21 cellular contexts compared by ENCODE assay signal in genomic region chr12:113831486-113831885, GRCh38.
A peak's percentile ranks its signal among the peaks of the same experiment; 100 is the strongest.
DNase-seq lines count a peak whose midpoint lies in the region; ATAC-seq, FAIRE-seq and TF ChIP-seq lines count a peak whose summit lies in the region.
"Had no signal": no experiment of that assay in that cellular context is flagged by ENCODE, and none has a peak within 500 bp of the region (broad histone marks: within the 10 kb centered on the region; RNA-seq: fewer than 3 reads in every experiment).

No MANE protein-coding gene starts in this region.

- H3K4me1 ChIP-seq in HEK293 (ENCODE audit: control insufficient read depth, insufficient read depth, low read length) = peaks cover 5% of the 10 kb centered on the region; the same call in 1 of the 2 replicates
- peaks cover 13% of the 10 kb centered on the region for H3K4me1 ChIP-seq in endothelial cell of umbilical vein (ENCODE audit: control insufficient read depth, extremely low read depth, insufficient read depth, low read length)
- no peaks in the 10 kb centered on the region for H3K4me1 ChIP-seq in right lobe of liver
- no peaks in the 10 kb centered on the region for H3K4me1 ChIP-seq in heart right ventricle
- no peaks in the 10 kb centered on the region for H3K4me1 ChIP-seq in suprapubic skin
- H3K4me1 ChIP-seq: right atrium auricular region, thyroid gland had no signal

- H2AFZ ChIP-seq in endothelial cell of umbilical vein (ENCODE audit: low read depth, low read length) = no peak overlapping the region

- H3K27ac ChIP-seq in HEK293 (ENCODE audit: extremely low read depth, low read depth, low read length) (no peak overlapping the region), endothelial cell of umbilical vein (ENCODE audit: insufficient read depth, low read depth, low read length) (peak overlapping the region; percentile 42), right lobe of liver (no peak overlapping the region), heart right ventricle (no peak overlapping the region), suprapubic skin (no peak overlapping the region)
- H3K27ac ChIP-seq: dorsolateral prefrontal cortex, right atrium auricular region, thyroid gland had no signal

- peaks cover 33% of the 10 kb centered on the region for H3K4me1 Mint-ChIP-seq in osteocyte (ENCODE audit: unreplicated experiment)
- H3K4me1 Mint-ChIP-seq: activated naive CD4-positive, alpha-beta T cell treated with anti-CD3 and anti-CD28 coated beads, Interleukin-2, amount 50 U/mL, for 24 hours had no signal

- peak overlapping the region; percentile 36 for H3K4me2 ChIP-seq in endothelial cell of umbilical vein (ENCODE audit: insufficient read depth, low read length)

- H4K20me1 ChIP-seq in endothelial cell of umbilical vein (replicated peaks; ENCODE audit: control insufficient read depth, extremely low read depth, insufficient read depth, low read length) = no peaks in the 10 kb centered on the region

- H3K36me3 ChIP-seq in HEK293 (ENCODE audit: control insufficient read depth in 2 of 2, insufficient read depth in 1 of 2, low read length in 2 of 2) = no peaks in the 10 kb centered on the region
- H3K36me3 ChIP-seq in endothelial cell of umbilical vein (ENCODE audit: control insufficient read depth in 2 of 2, extremely low read depth in 1 of 2, insufficient read depth in 2 of 2, low read length in 2 of 2) = no peaks in the 10 kb centered on the region
- no peaks in the 10 kb centered on the region for H3K36me3 ChIP-seq in right lobe of liver
- no peaks in the 10 kb centered on the region for H3K36me3 ChIP-seq in heart right ventricle
- peaks cover 3% of the 10 kb centered on the region for H3K36me3 ChIP-seq in suprapubic skin
- H3K36me3 ChIP-seq: right atrium auricular region, thyroid gland had no signal

- H3K9me3 Mint-ChIP-seq in osteocyte (ENCODE audit: unreplicated experiment) = no peaks in the 10 kb centered on the region
- H3K9me3 Mint-ChIP-seq: activated B cell treated with CpG ODN at 0.5 μM for 24 hours; activated naive CD4-positive, alpha-beta T cell treated with anti-CD3 and anti-CD28 coated beads, Interleukin-2, amount 50 U/mL, for 24 hours; CD4-positive, CD25-positive, alpha-beta regulatory T cell; HFFc6; stimulated activated naive CD8-positive, alpha-beta T cell treated with anti-CD3 and anti-CD28 coated beads, Interleukin-15, Interleukin-2, amounts not matched to agents 100 ng/mL and 50 ng/mL, for 24 hours had no signal

- peak overlapping the region; percentile 56 for H3K4me3 Mint-ChIP-seq in osteocyte (ENCODE audit: unreplicated experiment)
- H3K4me3 Mint-ChIP-seq: activated B cell treated with CpG ODN at 0.5 μM for 24 hours; activated naive CD4-positive, alpha-beta T cell treated with anti-CD3 and anti-CD28 coated beads, Interleukin-2, amount 50 U/mL, for 24 hours; CD4-positive, CD25-positive, alpha-beta regulatory T cell; HFFc6; stimulated activated naive CD8-positive, alpha-beta T cell treated with anti-CD3 and anti-CD28 coated beads, Interleukin-15, Interleukin-2, amounts not matched to agents 100 ng/mL and 50 ng/mL, for 24 hours had no signal

- no peak for TF ChIP-seq CTCF in HEK293 (tag by site-specific recombination; IDR thresholded peaks at IDR 0.05)
- TF ChIP-seq CTCF in endothelial cell of umbilical vein (IDR thresholded peaks at IDR 0.05; ENCODE audit: extremely low read depth in 1 of 2, insufficient read depth in 1 of 2, low read depth in 1 of 2, low read length in 2 of 2) = no peak
- TF ChIP-seq CTCF in osteocyte (IDR thresholded peaks at IDR 0.05) = no peak
- TF ChIP-seq CTCF in right lobe of liver (IDR thresholded peaks at IDR 0.05) = no peak
- no peak for TF ChIP-seq CTCF in heart right ventricle (IDR thresholded peaks at IDR 0.05)
- no peak for TF ChIP-seq CTCF in suprapubic skin (IDR thresholded peaks at IDR 0.05)

- H3K27me3 ChIP-seq in endothelial cell of umbilical vein (ENCODE audit: control insufficient read depth in 2 of 2, insufficient read depth in 2 of 2, low read length in 2 of 2) (no peaks in the 10 kb centered on the region), right lobe of liver (no peaks in the 10 kb centered on the region), heart right ventricle (no peaks in the 10 kb centered on the region), suprapubic skin (no peaks in the 10 kb centered on the region)
- H3K27me3 ChIP-seq: dorsolateral prefrontal cortex, right atrium auricular region, thyroid gland had no signal

- TF ChIP-seq POLR2A in endothelial cell of umbilical vein (IDR thresholded peaks at IDR 0.05; ENCODE audit: low read depth, low read length) = no peak
- no peak for TF ChIP-seq POLR2A in right lobe of liver (IDR thresholded peaks at IDR 0.05)
- no peak for TF ChIP-seq POLR2A in suprapubic skin (IDR thresholded peaks at IDR 0.05)

- peak overlapping the region; percentile 87 for H3K27ac Mint-ChIP-seq in osteocyte (ENCODE audit: unreplicated experiment)
- H3K27ac Mint-ChIP-seq: activated B cell treated with CpG ODN at 0.5 μM for 24 hours; activated naive CD4-positive, alpha-beta T cell treated with anti-CD3 and anti-CD28 coated beads, Interleukin-2, amount 50 U/mL, for 24 hours; HFFc6; stimulated activated naive CD8-positive, alpha-beta T cell treated with anti-CD3 and anti-CD28 coated beads, Interleukin-15, Interleukin-2, amounts not matched to agents 100 ng/mL and 50 ng/mL, for 24 hours had no signal

- CTCF ChIA-PET in HEK293 (lab: Yijun Ruan, JAX) = no interaction called here
- CTCF ChIA-PET in endothelial cell of umbilical vein (lab: Charles Lee) = interaction anchor here (1.0 to 1.5 kb wide), 2 partner anchors 33 to 70 kb away, joined by 3 read pairs; no protein-coding TSS in a partner anchor

- no peaks in the 10 kb centered on the region for H3K9me1 ChIP-seq in endothelial cell of umbilical vein (replicated peaks; ENCODE audit: control insufficient read depth, extremely low read depth, insufficient read depth, low read length)

- BruUV-seq in endothelial cell of umbilical vein (replicated peaks; lab: Mats Ljungman, UMichigan) = no TSS peak

- H3K9me3 ChIP-seq in HEK293 (ENCODE audit: control insufficient read depth, insufficient read depth, low read depth, low read length) (no peaks in the 10 kb centered on the region), endothelial cell of umbilical vein (replicated peaks; ENCODE audit: control insufficient read depth, insufficient read depth, low read length) (no peaks in the 10 kb centered on the region), right lobe of liver (no peaks in the 10 kb centered on the region), heart right ventricle (no peaks in the 10 kb centered on the region), suprapubic skin (no peaks in the 10 kb centered on the region)
- H3K9me3 ChIP-seq: right atrium auricular region, thyroid gland had no signal

- no peak for TF ChIP-seq EP300 in suprapubic skin (IDR thresholded peaks at IDR 0.05)

- dilution Hi-C loops in endothelial cell of umbilical vein (cut with MboI; ENCODE audit: extremely low pct_ligation_motif_present, low sequenced_read_pairs) = no loop called here

- DNase-seq in NCI-H82 treated with DMSO at 0.1 percent for 48 hours (lab: John Stamatoyannopoulos, UW; ENCODE audit: unreplicated experiment) (peak; percentile 47), endothelial cell of umbilical vein (ENCODE audit: low read depth, low spot score) (peak; percentile 18), osteocyte (ENCODE audit: extremely low spot score, unreplicated experiment) (no peak), GM19239 (ENCODE audit: insufficient read length, low spot score) (no peak), right lobe of liver (no peak), heart right ventricle (no peak), suprapubic skin (ENCODE audit: low spot score in 2 of 2) (no peak)
- DNase-seq: activated B cell treated with CpG ODN at 0.5 μM for 24 hours; activated CD4-positive, alpha-beta T cell treated with anti-CD3 and anti-CD28 coated beads, Interleukin-2, amount 50 U/mL, for 4 hours; CD4-positive, CD25-positive, alpha-beta regulatory T cell; dorsolateral prefrontal cortex; NCI-H1436; NCI-H526; T-helper 9 cell; thyroid gland had no signal

- intact Hi-C loops in endothelial cell of umbilical vein (cut with micrococcal nuclease) = loop anchor here (5.0 kb wide), 2 partner anchors 81 to 369 kb away; no protein-coding TSS in a partner anchor
- intact Hi-C loops in right lobe of liver (cut with DNase I) = no loop called here
- intact Hi-C loops in heart right ventricle (cut with DNase I) = no loop called here

- peaks cover 6% of the 10 kb centered on the region for H3K36me3 Mint-ChIP-seq in osteocyte (ENCODE audit: unreplicated experiment)

- H3K27me3 Mint-ChIP-seq in osteocyte (ENCODE audit: unreplicated experiment) = peaks cover 5% of the 10 kb centered on the region
- H3K27me3 Mint-ChIP-seq: activated B cell treated with CpG ODN at 0.5 μM for 24 hours; activated naive CD4-positive, alpha-beta T cell treated with anti-CD3 and anti-CD28 coated beads, Interleukin-2, amount 50 U/mL, for 24 hours; CD4-positive, CD25-positive, alpha-beta regulatory T cell; stimulated activated naive CD8-positive, alpha-beta T cell treated with anti-CD3 and anti-CD28 coated beads, Interleukin-15, Interleukin-2, amounts not matched to agents 100 ng/mL and 50 ng/mL, for 24 hours had no signal

- no peaks in the 10 kb centered on the region for H3K79me2 ChIP-seq in endothelial cell of umbilical vein (ENCODE audit: control insufficient read depth, insufficient read depth, low read length)

- H3K9ac ChIP-seq in endothelial cell of umbilical vein (replicated peaks; ENCODE audit: extremely low read depth, insufficient read depth, low read length) = peak overlapping the region; percentile 11

- POLR2A ChIA-PET in HEK293 (lab: Yijun Ruan, JAX) (no interaction called here), endothelial cell of umbilical vein (lab: Charles Lee) (no interaction called here)

- FAIRE-seq in endothelial cell of umbilical vein (lab: Jason Lieb, UNC) = no peak
- no peak for FAIRE-seq in GM19239 (lab: Jason Lieb, UNC)

- WGBS in right lobe of liver (ENCODE audit: insufficient coverage, low coverage, low lambda C conversion rate, missing lambda C conversion rate) = 74% methylated on average over 10 of the region's 20 CpGs
- WGBS in heart right ventricle, 2 donors = 76 to 78% methylated on average over 20 of the region's 20 CpGs
- 85% methylated on average over 20 of the region's 20 CpGs for WGBS in suprapubic skin

- H3K4me3 ChIP-seq in HEK293 (ENCODE audit: low read depth, low read length) = no peak overlapping the region
- no peak overlapping the region for H3K4me3 ChIP-seq in endothelial cell of umbilical vein (replicated peaks in 1 of 3; ENCODE audit: insufficient read depth in 1 of 3, low read depth in 1 of 3, low read length in 3 of 3)
- H3K4me3 ChIP-seq in right lobe of liver = no peak overlapping the region
- no peak overlapping the region for H3K4me3 ChIP-seq in heart right ventricle
- no peak overlapping the region for H3K4me3 ChIP-seq in suprapubic skin
- H3K4me3 ChIP-seq: dorsolateral prefrontal cortex, lung, right atrium auricular region, thyroid gland had no signal

- ATAC-seq in right lobe of liver (no peak), heart right ventricle (no peak)

TF ChIP-seq in HEK293, 187 proteins besides CTCF, POLR2A, EP300 and RAD21:
- peak; percentile 62 for TF ChIP-seq ZIC2 (tag by site-specific recombination; IDR thresholded peaks at IDR 0.05)
- TF ChIP-seq ZNF701 (tag by site-specific recombination; IDR thresholded peaks at IDR 0.05) = no peak
TF ChIP-seq in HEK293: peak in this region for 1.

TF ChIP-seq in endothelial cell of umbilical vein, 7 proteins besides CTCF, POLR2A, EP300 and RAD21 (continues in another document):
- TF ChIP-seq FOS (IDR thresholded peaks at IDR 0.05; ENCODE audit: borderline replicate concordance, insufficient read depth, low read length) = no peak

Comparison
In these comparisons a context has a peak if more than half of its experiments do, and no peak if none do; other contexts are left out.
1. DNase-seq: peak in NCI-H82 treated with DMSO at 0.1 percent for 48 hours (single experiment) and endothelial cell of umbilical vein (single experiment); none in osteocyte (single experiment), GM19239 (single experiment), right lobe of liver (0 of 3), heart right ventricle (0 of 2) and suprapubic skin (0 of 2).